In the genomic region with DNA sequence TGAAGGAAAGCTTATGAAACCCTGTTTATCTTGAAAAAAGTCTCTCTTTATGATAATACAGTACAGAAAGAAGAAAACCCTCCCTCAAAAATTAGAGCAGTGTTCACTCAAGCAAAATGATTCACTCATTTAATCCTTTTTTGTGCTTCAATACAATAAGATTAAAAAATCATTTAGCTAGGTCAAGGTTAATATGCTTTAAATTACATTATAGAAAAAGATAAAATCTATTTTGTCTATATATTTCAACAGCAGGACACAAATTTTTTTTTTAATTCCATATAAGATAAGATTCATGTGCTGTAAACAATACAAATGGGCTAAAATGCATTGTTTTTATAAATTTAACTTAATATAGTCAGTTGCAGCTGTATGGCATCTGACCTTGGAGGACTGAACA, we compare ENCODE assay signal across 23 cellular contexts.
"Had no signal": no experiment of that assay in that cellular context is flagged by ENCODE, and none has a peak within 500 bp of the region (broad histone marks: within the 10 kb centered on the region; RNA-seq: fewer than 3 reads in every experiment).

No MANE protein-coding gene starts in this region.

- H3K36me3 ChIP-seq: colonic mucosa, esophagus squamous epithelium, gastrocnemius medialis, heart right ventricle, left lung, lower lobe of right lung had no signal

- H3K27ac ChIP-seq: colonic mucosa, epithelial cell of prostate, esophagus squamous epithelium, gastrocnemius medialis, heart right ventricle, left lung, lower lobe of right lung had no signal

- H3K9me3 ChIP-seq: colonic mucosa, esophagus squamous epithelium, gastrocnemius medialis, heart right ventricle, left lung, lower lobe of right lung had no signal

- H3K4me3 ChIP-seq: colonic mucosa, esophagus squamous epithelium, gastrocnemius medialis, heart right ventricle, left lung, lower lobe of right lung had no signal

- H3K27me3 ChIP-seq: colonic mucosa, esophagus squamous epithelium, gastrocnemius medialis, heart right ventricle, left lung had no signal

- DNase-seq: colonic mucosa; cortex of kidney; effector CD8-positive, alpha-beta T cell; effector memory CD8-positive, alpha-beta T cell; endodermal cell; erythroblast; esophagus squamous epithelium; foreskin fibroblast; foreskin melanocyte; gastrocnemius medialis; glutamatergic neuron; head of caudate nucleus; heart right ventricle; hippocampal formation; left cardiac atrium; left lung; left ventricle myocardium superior; lower lobe of right lung; mesendoderm; midbrain had no signal

- ATAC-seq: effector memory CD8-positive, alpha-beta T cell; esophagus mucosa; gastrocnemius medialis; heart right ventricle; left cardiac atrium; left lung; left ventricle myocardium superior; lower lobe of right lung had no signal

- H3K4me1 ChIP-seq: colonic mucosa, esophagus squamous epithelium, gastrocnemius medialis, heart right ventricle, left lung, lower lobe of right lung had no signal

- FAIRE-seq: endometrium had no signal
